15 cellular contexts compared by ENCODE assay signal in genomic region chr13:75736132-75736531, GRCh38.
DNase-seq lines count a peak whose midpoint lies in the region; ATAC-seq and TF ChIP-seq lines count a peak whose summit lies in the region.
"Had no signal": no experiment of that assay in that cellular context is flagged by ENCODE, and none has a peak within 500 bp of the region (broad histone marks: within the 10 kb centered on the region; RNA-seq: fewer than 3 reads in every experiment).

No MANE protein-coding gene starts in this region.

- H3K9ac ChIP-seq in SK-N-SH, result no peak overlapping the region

- TF ChIP-seq RAD21 in SK-N-SH (IDR thresholded peaks at IDR 0.05; ENCODE audit: low read length), result no peak

- no peaks in the 10 kb centered on the region for H3K9me3 ChIP-seq in SK-N-SH
- H3K9me3 ChIP-seq: BE2C had no signal

- H3K27me3 Mint-ChIP-seq in mesothelial cell of epicardium (ENCODE audit: low read depth), result no peaks in the 10 kb centered on the region
- H3K27me3 Mint-ChIP-seq: CD4-positive, alpha-beta T cell had no signal

- H3K9me2 ChIP-seq in SK-N-SH, result no peaks in the 10 kb centered on the region

- H3K4me3 ChIP-seq in SK-N-SH (ENCODE audit: low read depth in 2 of 2, low read length in 1 of 2) (no peak overlapping the region), choroid plexus epithelial cell (ENCODE audit: low read depth, low read length) (no peak overlapping the region)

- no peak overlapping the region for H2AFZ ChIP-seq in SK-N-SH (ENCODE audit: low read depth)

- peaks cover 21% of the 10 kb centered on the region for H3K9me3 Mint-ChIP-seq in mesothelial cell of epicardium

- H3K4me1 Mint-ChIP-seq in mesothelial cell of epicardium, result peaks cover 10% of the 10 kb centered on the region
- H3K4me1 Mint-ChIP-seq: H9 had no signal

- peaks cover 0 to 40% of the 10 kb centered on the region in 2 experiments for H3K36me3 ChIP-seq in SK-N-SH (replicated peaks in 1 of 2; ENCODE audit: control insufficient read depth in 1 of 2, insufficient read depth in 2 of 2, low read length in 1 of 2)
- H3K36me3 ChIP-seq: BE2C had no signal

- H3K4me3 Mint-ChIP-seq in mesothelial cell of epicardium, result no peak overlapping the region
- H3K4me3 Mint-ChIP-seq: CD4-positive, alpha-beta T cell; H9 had no signal

- TF ChIP-seq CTCF in SK-N-SH (IDR thresholded peaks at IDR 0.05) (no peak), choroid plexus epithelial cell (conservative IDR thresholded peaks at IDR 0.05; ENCODE audit: low read depth, low read length) (no peak), mesothelial cell of epicardium (IDR thresholded peaks at IDR 0.05; ENCODE audit: unreplicated experiment) (no peak)

- 0 out of 2 replicates have a peak overlapping the region, but pooled peaks have one; percentile 2 for H3K4me2 ChIP-seq in SK-N-SH

- peak overlapping the region; percentile 0 for H3K27ac Mint-ChIP-seq in mesothelial cell of epicardium
- H3K27ac Mint-ChIP-seq: CD4-positive, alpha-beta T cell; H9 had no signal

- CTCF ChIA-PET in SK-N-SH (lab: Yijun Ruan, JAX), result interaction anchor here (0.7 to 0.9 kb wide), 2 partner anchors 13 to 40 kb away, joined by 3 to 4 read pairs; no protein-coding TSS in a partner anchor

- peaks cover 0 to 23% of the 10 kb centered on the region in 2 experiments; a peak in 3 of 4 replicates for H3K4me1 ChIP-seq in SK-N-SH (ENCODE audit: control insufficient read depth in 1 of 2, insufficient read depth in 2 of 2, low read depth in 1 of 2, low read length in 1 of 2)
- H3K4me1 ChIP-seq: BE2C had no signal

- H3F3A ChIP-seq in SK-N-SH (replicated peaks; ENCODE audit: insufficient read depth), result peaks cover 32% of the 10 kb centered on the region

- POLR2A ChIA-PET in SK-N-SH (lab: Yijun Ruan, JAX), result no interaction called here

- peaks cover 98% of the 10 kb centered on the region for H3K79me2 ChIP-seq in SK-N-SH (ENCODE audit: insufficient read depth)

- ATAC-seq in HG03571 (IDR thresholded peaks at IDR 0.05; ENCODE audit: unreplicated experiment), result no peak

- DNase-seq in SK-N-SH (no peak), choroid plexus epithelial cell (ENCODE audit: low read depth) (peak; percentile 22), mesothelial cell of epicardium (ENCODE audit: low spot score in 2 of 2, unreplicated experiment in 2 of 2) (no peak), cerebellar nuclear complex (lab: John Stamatoyannopoulos, UW) (no peak), NOMO-1 treated with DMSO at 0.1 percent for 48 hours (lab: John Stamatoyannopoulos, UW; ENCODE audit: unreplicated experiment) (no peak), T-helper 1 cell (no peak)
- DNase-seq: ACHN; BE2C; CD4-positive, alpha-beta T cell; DMS153; DMS79; GDM1; H9 had no signal

- no peaks in the 10 kb centered on the region for H3K27me3 ChIP-seq in SK-N-SH (ENCODE audit: insufficient read depth)
- H3K27me3 ChIP-seq: BE2C had no signal

- TF ChIP-seq EP300 in SK-N-SH (IDR thresholded peaks at IDR 0.05; ENCODE audit: borderline replicate concordance in 1 of 2, low read depth in 1 of 2, low read length in 1 of 2), result no peak

- H3K36me3 Mint-ChIP-seq in mesothelial cell of epicardium, result peaks cover 28% of the 10 kb centered on the region

- H4K20me1 ChIP-seq in SK-N-SH (ENCODE audit: insufficient read depth), result peaks cover 86% of the 10 kb centered on the region

- 58% methylated on average over 2 of the region's 2 CpGs for WGBS in SK-N-SH (ENCODE audit: low lambda C conversion rate)

- peak overlapping the region in 1 of 2 experiments; percentile 55; a peak in 1 of 4 replicates for H3K27ac ChIP-seq in SK-N-SH (ENCODE audit: low read depth in 2 of 2, low read length in 1 of 2)
- H3K27ac ChIP-seq: C4-2B had no signal

TF ChIP-seq in SK-N-SH, 30 proteins besides CTCF, POLR2A, EP300 and RAD21:
- no peak for TF ChIP-seq NRF1 (IDR thresholded peaks at IDR 0.05; ENCODE audit: low read depth, low read length)
- no peak for TF ChIP-seq NFIC (IDR thresholded peaks at IDR 0.05; ENCODE audit: borderline replicate concordance)
- TF ChIP-seq MXI1 (IDR thresholded peaks at IDR 0.05; ENCODE audit: low read depth, low read length), result no peak
- TF ChIP-seq, protein P1, sequence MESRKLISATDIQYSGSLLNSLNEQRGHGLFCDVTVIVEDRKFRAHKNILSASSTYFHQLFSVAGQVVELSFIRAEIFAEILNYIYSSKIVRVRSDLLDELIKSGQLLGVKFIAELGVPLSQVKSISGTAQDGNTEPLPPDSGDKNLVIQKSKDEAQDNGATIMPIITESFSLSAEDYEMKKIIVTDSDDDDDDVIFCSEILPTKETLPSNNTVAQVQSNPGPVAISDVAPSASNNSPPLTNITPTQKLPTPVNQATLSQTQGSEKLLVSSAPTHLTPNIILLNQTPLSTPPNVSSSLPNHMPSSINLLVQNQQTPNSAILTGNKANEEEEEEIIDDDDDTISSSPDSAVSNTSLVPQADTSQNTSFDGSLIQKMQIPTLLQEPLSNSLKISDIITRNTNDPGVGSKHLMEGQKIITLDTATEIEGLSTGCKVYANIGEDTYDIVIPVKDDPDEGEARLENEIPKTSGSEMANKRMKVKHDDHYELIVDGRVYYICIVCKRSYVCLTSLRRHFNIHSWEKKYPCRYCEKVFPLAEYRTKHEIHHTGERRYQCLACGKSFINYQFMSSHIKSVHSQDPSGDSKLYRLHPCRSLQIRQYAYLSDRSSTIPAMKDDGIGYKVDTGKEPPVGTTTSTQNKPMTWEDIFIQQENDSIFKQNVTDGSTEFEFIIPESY (IDR thresholded peaks at IDR 0.05; ENCODE audit: borderline replicate concordance, low read depth), result no peak
- no peak for TF ChIP-seq ELF1 (IDR thresholded peaks at IDR 0.05)
